ENCODE assay signal across 12 cellular contexts in genomic region chr20:46657137-46657536, GRCh38. TPM values are rescaled to one million over a fixed set of nuclear protein-coding genes. Genes with fewer than 3 reads are reported as not detected.
"Had no signal": no experiment of that assay in that cellular context is flagged by ENCODE, and none has a peak within 500 bp of the region (broad histone marks: within the 10 kb centered on the region; RNA-seq: fewer than 3 reads in every experiment).

No MANE protein-coding gene starts in this region.

- H3K36me3 ChIP-seq: HAP-1 had no signal

- H3K9me3 Mint-ChIP-seq: GM23338, HFFc6 had no signal

- ATAC-seq: GM23338, HCT116 had no signal

- H3K4me3 Mint-ChIP-seq: GM23338, H9, HFFc6 had no signal

- H3K27ac Mint-ChIP-seq: GM23338, HFFc6 had no signal

- H3K4me3 ChIP-seq: GM23248, GM23338, HAP-1 had no signal

- H3K9ac ChIP-seq: GM23248 had no signal

- FAIRE-seq: H1, H54 had no signal

- H3K9me3 ChIP-seq: HAP-1 had no signal

- H3K4me2 ChIP-seq: GM23338 had no signal

- DNase-seq: GM23248, GOT3, H7, H9, HCEC 1CT, HFFc6 had no signal

- H3K27ac ChIP-seq: GM23248 had no signal

- H2AFZ ChIP-seq: GM23248, GM23338 had no signal

- H3K4me1 ChIP-seq: HAP-1 had no signal

RNA-seq across cellular contexts. Expression of gene SLC13A3, which starts 5.9 kb away (rescaled TPM):
- total RNA-seq: H4 had no signal
